11 cellular contexts compared by ENCODE assay signal in genomic region chr17:77810536-77810935, GRCh38.
DNase-seq lines count a peak whose midpoint lies in the region; ATAC-seq and TF ChIP-seq lines count a peak whose summit lies in the region.
"Had no signal": no experiment of that assay in that cellular context is flagged by ENCODE, and none has a peak within 500 bp of the region (broad histone marks: within the 10 kb centered on the region; RNA-seq: fewer than 3 reads in every experiment).

No MANE protein-coding gene starts in this region.

- H3K36me3 ChIP-seq in testis (ENCODE audit: low read depth, missing control alignments) = no peaks in the 10 kb centered on the region
- H3K36me3 ChIP-seq: right lobe of liver had no signal

- peaks cover 9% of the 10 kb centered on the region for H3K4me1 ChIP-seq in testis
- H3K4me1 ChIP-seq: right lobe of liver had no signal

- peak; percentile 88 to 93 for ATAC-seq in left cardiac atrium
- no peak for ATAC-seq in HG02571 (IDR thresholded peaks at IDR 0.05; ENCODE audit: unreplicated experiment)
- ATAC-seq: Panc1 had no signal

- no peaks in the 10 kb centered on the region for H3K27me3 Mint-ChIP-seq in brain
- H3K27me3 Mint-ChIP-seq: activated naive CD8-positive, alpha-beta T cell treated with anti-CD3 and anti-CD28 coated beads for 36 hours had no signal

- H3K9me3 ChIP-seq in testis = no peaks in the 10 kb centered on the region
- H3K9me3 ChIP-seq: right lobe of liver had no signal

- WGBS in testis, 2 donors = 58 to 59% methylated on average over 1 of the region's 1 CpG

- H3K9me3 Mint-ChIP-seq in brain = peaks cover 0 to 7% (median 2%) of the 10 kb centered on the region in 5 experiments
- H3K9me3 Mint-ChIP-seq: activated naive CD8-positive, alpha-beta T cell treated with anti-CD3 and anti-CD28 coated beads for 36 hours had no signal

- DNase-seq in HCEC 1CT (peak; percentile 50), left cardiac atrium (peak; percentile 63), testis (peak; percentile 28)
- no peak for DNase-seq in stimulated activated CD4-positive, alpha-beta T cell treated with anti-CD3 and anti-CD28 coated beads, Interleukin-4, amount 100 ng/mL, for 4 hours
- no peak for DNase-seq in activated CD4-positive, CD25-positive, alpha-beta regulatory T cell (lab: John Stamatoyannopoulos, UW)
- DNase-seq: activated CD4-positive, alpha-beta T cell treated with anti-CD3 and anti-CD28 coated beads for 1 hour; activated naive CD8-positive, alpha-beta T cell treated with anti-CD3 and anti-CD28 coated beads for 36 hours had no signal

- H3K27me3 ChIP-seq in testis = no peaks in the 10 kb centered on the region
- H3K27me3 ChIP-seq: right lobe of liver had no signal

- H3K4me1 Mint-ChIP-seq in brain = peaks cover 37% of the 10 kb centered on the region
- H3K4me1 Mint-ChIP-seq: activated naive CD8-positive, alpha-beta T cell treated with anti-CD3 and anti-CD28 coated beads for 36 hours had no signal

- intact Hi-C loops in left cardiac atrium (cut with DNase I) (no loop called here), testis (cut with DNase I; ENCODE audit: low total_unique reads) (no loop called here)

- no peak for TF ChIP-seq POLR2A in testis (IDR thresholded peaks at IDR 0.05)

- TF ChIP-seq CTCF in brain (conservative IDR thresholded peaks at IDR 0.05) (no peak), testis (IDR thresholded peaks at IDR 0.05) (no peak)

- no peak overlapping the region for H3K4me3 ChIP-seq in testis
- H3K4me3 ChIP-seq: right lobe of liver had no signal

- peak overlapping the region in 3 of 5 experiments; percentile 74 to 90 (median 85) for H3K27ac Mint-ChIP-seq in brain
- H3K27ac Mint-ChIP-seq: activated naive CD8-positive, alpha-beta T cell treated with anti-CD3 and anti-CD28 coated beads for 36 hours had no signal

- peak overlapping the region in 1 of 5 experiments; percentile 11 for H3K4me3 Mint-ChIP-seq in brain
- H3K4me3 Mint-ChIP-seq: activated naive CD8-positive, alpha-beta T cell treated with anti-CD3 and anti-CD28 coated beads for 36 hours had no signal

- no peaks in the 10 kb centered on the region for H3K36me3 Mint-ChIP-seq in brain
- H3K36me3 Mint-ChIP-seq: activated naive CD8-positive, alpha-beta T cell treated with anti-CD3 and anti-CD28 coated beads for 36 hours had no signal

- no peak overlapping the region for H3K27ac ChIP-seq in testis
- H3K27ac ChIP-seq: right lobe of liver had no signal

Comparison
In these comparisons a context has a peak if more than half of its experiments do, and no peak if none do; other contexts are left out.
1. DNase-seq: peak in HCEC 1CT (single experiment), left cardiac atrium (single experiment) and testis (single experiment); none in stimulated activated CD4-positive, alpha-beta T cell treated with anti-CD3 and anti-CD28 coated beads, Interleukin-4, amount 100 ng/mL, for 4 hours (0 of 2) and activated CD4-positive, CD25-positive, alpha-beta regulatory T cell (0 of 4).